ENCODE assay signal across 1 cellular context in the genomic region with DNA sequence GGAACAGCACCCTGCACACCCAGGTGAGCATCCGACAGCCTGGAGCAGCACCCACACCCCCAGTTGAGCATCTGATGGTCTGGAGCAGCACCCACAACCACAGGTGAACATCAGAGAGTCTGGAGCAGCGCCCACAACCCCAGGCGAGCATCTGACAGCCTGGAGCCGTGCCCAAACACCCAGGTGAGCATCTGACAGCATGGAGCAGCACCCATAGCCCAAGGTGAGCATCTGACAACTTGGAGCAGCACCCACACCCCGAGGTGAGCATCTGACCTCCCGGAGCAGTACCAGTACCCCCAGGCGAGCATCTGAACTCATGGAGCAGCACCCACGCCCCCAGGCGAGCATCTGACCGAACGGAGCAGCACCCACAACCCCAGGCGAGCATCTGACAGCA. TPM values are rescaled to one million over a fixed set of nuclear protein-coding genes. Genes with fewer than 3 reads are reported as not detected.
"Had no signal": no experiment of that assay in that cellular context is flagged by ENCODE, and none has a peak within 500 bp of the region (broad histone marks: within the 10 kb centered on the region; RNA-seq: fewer than 3 reads in every experiment).

No MANE protein-coding gene starts in this region.

RNA-seq across cellular contexts. Expression of a gene that starts 24.3 kb away (rescaled TPM):
- total RNA-seq: right atrium auricular region had no signal
